ENCODE assay signal across 25 cellular contexts in genomic region chr6:158668707-158669103, GRCh38. TPM values are rescaled to one million over a fixed set of nuclear protein-coding genes. Genes with fewer than 3 reads are reported as not detected.
A peak's percentile ranks its signal among the peaks of the same experiment; 100 is the strongest.
DNase-seq lines count a peak whose midpoint lies in the region; ATAC-seq and TF ChIP-seq lines count a peak whose summit lies in the region.
"Had no signal": no experiment of that assay in that cellular context is flagged by ENCODE, and none has a peak within 500 bp of the region (broad histone marks: within the 10 kb centered on the region; RNA-seq: fewer than 3 reads in every experiment).

No MANE protein-coding gene starts in this region.

- H3K27ac Mint-ChIP-seq in activated T-cell treated with anti-CD3 and anti-CD28 coated beads, Interleukin-2, amount 50 U/mL, for 72 hours = peak overlapping the region; percentile 30
- peak overlapping the region; percentile 24 for H3K27ac Mint-ChIP-seq in dendritic cell treated with granulocyte-macrophage colony-stimulating factor and Interleukin-4, amounts not matched to agents 40 ng/mL and 50 ng/mL, for 4 days
- H3K27ac Mint-ChIP-seq in natural killer cell treated with Interleukin-12 subunit alpha and Interleukin-12 subunit beta and Interleukin-15 and Interleukin-18, amount 100 ng/mL, for 72 hours = peak overlapping the region; percentile 26 to 43
- H3K27ac Mint-ChIP-seq: activated CD4-positive, alpha-beta T cell treated with anti-CD3 and anti-CD28 coated beads, Interleukin-2, amount 10 ng/mL, durations not matched to agents 7 days and 5 days; activated naive CD8-positive, alpha-beta T cell had no signal

- H3K4me1 ChIP-seq in upper lobe of left lung = peaks cover 13 to 45% (median 30%) of the 10 kb centered on the region in 4 donors
- H3K4me1 ChIP-seq: uterus had no signal

- no peaks in the 10 kb centered on the region for H3K9me3 Mint-ChIP-seq in activated T-cell treated with anti-CD3 and anti-CD28 coated beads, Interleukin-2, amount 50 U/mL, for 72 hours
- no peaks in the 10 kb centered on the region for H3K9me3 Mint-ChIP-seq in dendritic cell treated with granulocyte-macrophage colony-stimulating factor and Interleukin-4, amounts not matched to agents 40 ng/mL and 50 ng/mL, for 4 days
- H3K9me3 Mint-ChIP-seq in natural killer cell treated with Interleukin-12 subunit alpha and Interleukin-12 subunit beta and Interleukin-15 and Interleukin-18, amount 100 ng/mL, for 72 hours = no peaks in the 10 kb centered on the region
- H3K9me3 Mint-ChIP-seq: activated CD4-positive, alpha-beta T cell treated with anti-CD3 and anti-CD28 coated beads, Interleukin-2, amount 10 ng/mL, durations not matched to agents 7 days and 5 days; CD4-positive, CD25-positive, alpha-beta regulatory T cell; mesothelial cell of epicardium; neural crest cell had no signal

- ATAC-seq in activated T-cell treated with anti-CD3 and anti-CD28 coated beads, Interleukin-2, amount 50 U/mL, for 72 hours (replicated peaks in 1 of 2) = no peak
- ATAC-seq in natural killer cell treated with Interleukin-12 subunit alpha and Interleukin-12 subunit beta and Interleukin-15 and Interleukin-18, amount 100 ng/mL, for 72 hours = no peak
- ATAC-seq in upper lobe of left lung (ENCODE audit: low FRiP score in 2 of 2) (no peak), HG02840 (IDR thresholded peaks at IDR 0.05; ENCODE audit: low FRiP score, unreplicated experiment) (no peak)
- ATAC-seq: left colon had no signal

- DNase-seq in activated T-cell treated with anti-CD3 and anti-CD28 coated beads, Interleukin-2, amount 50 U/mL, for 72 hours = no peak
- DNase-seq in activated T-cell treated with anti-CD3 and anti-CD28 coated beads, Interleukin-2, amount 50 U/mL, for 48 hours = no peak
- no peak for DNase-seq in natural killer cell treated with Interleukin-12 subunit alpha and Interleukin-12 subunit beta and Interleukin-15 and Interleukin-18, amount 100 ng/mL, for 72 hours (ENCODE audit: low spot score)
- DNase-seq in upper lobe of left lung = no peak
- no peak for DNase-seq in C1 segment of cervical spinal cord (lab: John Stamatoyannopoulos, UW)
- DNase-seq in GM19238 (ENCODE audit: insufficient read length, low spot score) = no peak
- DNase-seq: activated CD4-positive, alpha-beta T cell treated with anti-CD3 and anti-CD28 coated beads, Interleukin-2, amount 10 ng/mL, durations not matched to agents 7 days and 5 days; CD4-positive, CD25-positive, alpha-beta regulatory T cell; DMS53; effector memory CD4-positive, alpha-beta T cell; glutamatergic neuron; H7; KG1; NCI-H187; NCI-H345; Peyer's patch; retina; uterus had no signal

- H3K27me3 Mint-ChIP-seq in activated T-cell treated with anti-CD3 and anti-CD28 coated beads, Interleukin-2, amount 50 U/mL, for 72 hours (ENCODE audit: low read depth) = no peaks in the 10 kb centered on the region
- H3K27me3 Mint-ChIP-seq in dendritic cell treated with granulocyte-macrophage colony-stimulating factor and Interleukin-4, amounts not matched to agents 40 ng/mL and 50 ng/mL, for 4 days = no peaks in the 10 kb centered on the region
- H3K27me3 Mint-ChIP-seq in natural killer cell treated with Interleukin-12 subunit alpha and Interleukin-12 subunit beta and Interleukin-15 and Interleukin-18, amount 100 ng/mL, for 72 hours = no peaks in the 10 kb centered on the region
- H3K27me3 Mint-ChIP-seq: activated CD4-positive, alpha-beta T cell treated with anti-CD3 and anti-CD28 coated beads, Interleukin-2, amount 10 ng/mL, durations not matched to agents 7 days and 5 days; activated naive CD8-positive, alpha-beta T cell; CD4-positive, CD25-positive, alpha-beta regulatory T cell had no signal

- H3K27me3 ChIP-seq in upper lobe of left lung = no peaks in the 10 kb centered on the region
- H3K27me3 ChIP-seq: Peyer's patch, SJSA1, uterus had no signal

- H3K27ac ChIP-seq in upper lobe of left lung = peak overlapping the region; percentile 79 to 87 (median 86)
- H3K27ac ChIP-seq: SJSA1, uterus had no signal

- H3K4me1 Mint-ChIP-seq in activated T-cell treated with anti-CD3 and anti-CD28 coated beads, Interleukin-2, amount 50 U/mL, for 72 hours (ENCODE audit: low read depth) = peaks cover 12% of the 10 kb centered on the region
- H3K4me1 Mint-ChIP-seq in dendritic cell treated with granulocyte-macrophage colony-stimulating factor and Interleukin-4, amounts not matched to agents 40 ng/mL and 50 ng/mL, for 4 days (ENCODE audit: low read depth) = peaks cover 47% of the 10 kb centered on the region
- H3K4me1 Mint-ChIP-seq in natural killer cell treated with Interleukin-12 subunit alpha and Interleukin-12 subunit beta and Interleukin-15 and Interleukin-18, amount 100 ng/mL, for 72 hours (ENCODE audit: low read depth in 2 of 2) = peaks cover 28 to 37% of the 10 kb centered on the region in 2 donors
- H3K4me1 Mint-ChIP-seq: neural crest cell had no signal

- no peak for TF ChIP-seq POLR2A in upper lobe of left lung (IDR thresholded peaks at IDR 0.05)

- no peak for TF ChIP-seq EP300 in upper lobe of left lung (IDR thresholded peaks at IDR 0.05)

- intact Hi-C loops in dendritic cell treated with granulocyte-macrophage colony-stimulating factor and Interleukin-4, amounts not matched to agents 40 ng/mL and 50 ng/mL, for 4 days (cut with micrococcal nuclease) = no loop called here

- no peaks in the 10 kb centered on the region for H3K36me3 ChIP-seq in upper lobe of left lung
- H3K36me3 ChIP-seq: Peyer's patch, uterus had no signal

- H3K9me3 ChIP-seq in upper lobe of left lung = no peaks in the 10 kb centered on the region
- H3K9me3 ChIP-seq: Peyer's patch, SJSA1, uterus had no signal

- 68 to 79% methylated on average over 7 of the region's 7 CpGs for WGBS in upper lobe of left lung, 2 donors

- peaks cover 20 to 44% of the 10 kb centered on the region in 2 donors for H3K36me3 Mint-ChIP-seq in activated T-cell treated with anti-CD3 and anti-CD28 coated beads, Interleukin-2, amount 50 U/mL, for 72 hours (ENCODE audit: insufficient read depth in 2 of 2)
- no peaks in the 10 kb centered on the region for H3K36me3 Mint-ChIP-seq in dendritic cell treated with granulocyte-macrophage colony-stimulating factor and Interleukin-4, amounts not matched to agents 40 ng/mL and 50 ng/mL, for 4 days (ENCODE audit: low read depth)
- peaks cover 32% of the 10 kb centered on the region for H3K36me3 Mint-ChIP-seq in natural killer cell treated with Interleukin-12 subunit alpha and Interleukin-12 subunit beta and Interleukin-15 and Interleukin-18, amount 100 ng/mL, for 72 hours
- H3K36me3 Mint-ChIP-seq: mesothelial cell of epicardium had no signal

- H3K4me3 ChIP-seq in upper lobe of left lung = no peak overlapping the region
- H3K4me3 ChIP-seq: Peyer's patch, SJSA1, uterus had no signal

- H3K4me3 Mint-ChIP-seq in activated T-cell treated with anti-CD3 and anti-CD28 coated beads, Interleukin-2, amount 50 U/mL, for 72 hours = no peak overlapping the region
- no peak overlapping the region for H3K4me3 Mint-ChIP-seq in dendritic cell treated with granulocyte-macrophage colony-stimulating factor and Interleukin-4, amounts not matched to agents 40 ng/mL and 50 ng/mL, for 4 days
- H3K4me3 Mint-ChIP-seq in natural killer cell treated with Interleukin-12 subunit alpha and Interleukin-12 subunit beta and Interleukin-15 and Interleukin-18, amount 100 ng/mL, for 72 hours = no peak overlapping the region
- H3K4me3 Mint-ChIP-seq: activated CD4-positive, alpha-beta T cell treated with anti-CD3 and anti-CD28 coated beads, Interleukin-2, amount 10 ng/mL, durations not matched to agents 7 days and 5 days; activated naive CD8-positive, alpha-beta T cell; CD4-positive, CD25-positive, alpha-beta regulatory T cell; mesothelial cell of epicardium; neural crest cell had no signal

- no peak for TF ChIP-seq CTCF in upper lobe of left lung (IDR thresholded peaks at IDR 0.05)

RNA-seq across cellular contexts. Expression of gene SYTL3, which starts 18.9 kb away (rescaled TPM):
- total RNA-seq in activated T-cell treated with anti-CD3 and anti-CD28 coated beads, Interleukin-2, amount 50 U/mL, for 72 hours = 100 to 1,000 TPM; 267 to 353 TPM
- total RNA-seq in natural killer cell treated with Interleukin-12 subunit alpha and Interleukin-12 subunit beta and Interleukin-15 and Interleukin-18, amount 100 ng/mL, for 72 hours = 100 to 1,000 TPM; 199 to 246 TPM
- 10 to 100 TPM; 10.3 to 28.3 (median 20.0) TPM for total RNA-seq in upper lobe of left lung

RNA-seq across cellular contexts. Expression of gene DYNLT1, which starts 24.2 kb away (rescaled TPM):
- 100 to 1,000 TPM; 111 to 127 TPM for total RNA-seq in activated T-cell treated with anti-CD3 and anti-CD28 coated beads, Interleukin-2, amount 50 U/mL, for 72 hours
- 100 to 1,000 TPM; 117 to 157 TPM for total RNA-seq in natural killer cell treated with Interleukin-12 subunit alpha and Interleukin-12 subunit beta and Interleukin-15 and Interleukin-18, amount 100 ng/mL, for 72 hours
- 100 to 1,000 TPM in 3 of 6 donors, 10 to 100 TPM in 3; 49.2 to 119 (median 100) TPM for total RNA-seq in upper lobe of left lung

Comparison
In these comparisons a context has a peak if more than half of its experiments do, and no peak if none do; other contexts are left out.
1. RNA of gene SYTL3, which starts 18.9 kb away (total RNA-seq): 267 to 353 TPM in activated T-cell treated with anti-CD3 and anti-CD28 coated beads, Interleukin-2, amount 50 U/mL, for 72 hours and 199 to 246 TPM in natural killer cell treated with Interleukin-12 subunit alpha and Interleukin-12 subunit beta and Interleukin-15 and Interleukin-18, amount 100 ng/mL, for 72 hours; 10.3 to 28.3 TPM in upper lobe of left lung; every median in the first group is over 4 times any median in the second.
2. Peak in every context shown above with its lines, with median percentiles within 50 percentile points of each other: H3K27ac Mint-ChIP-seq.